Comparison of ENCODE assay signal across 8 cellular contexts in the genomic region with DNA sequence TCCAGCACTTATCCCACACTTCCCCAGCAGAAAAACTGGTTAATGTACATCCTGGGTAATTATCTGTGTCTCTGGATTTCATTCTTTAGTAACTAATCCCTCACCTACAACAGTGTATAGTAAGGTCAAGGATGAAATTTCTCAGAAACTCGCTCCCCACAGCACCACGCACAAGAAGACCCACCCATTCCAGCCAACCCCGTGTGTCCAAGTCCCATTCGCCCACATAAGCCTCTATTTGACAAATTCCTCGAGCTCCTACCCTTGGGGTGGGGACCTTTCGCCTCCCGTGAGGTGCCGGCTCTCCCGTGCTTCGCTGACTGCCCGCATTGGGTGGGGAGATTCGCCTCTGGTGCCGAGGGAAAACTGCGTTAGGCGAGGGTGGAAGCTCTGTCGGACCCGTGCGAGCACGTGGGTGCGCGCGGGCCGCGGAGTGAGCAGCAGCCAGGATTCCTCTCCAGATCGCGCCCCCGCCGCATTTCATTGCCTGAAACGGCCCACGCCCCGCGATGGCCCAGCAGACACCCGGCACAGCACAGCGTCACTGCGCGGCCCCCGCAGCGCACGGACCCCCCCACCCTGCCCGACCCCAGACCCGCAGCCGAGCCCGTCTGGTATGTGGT. TPM values are rescaled to one million over a fixed set of nuclear protein-coding genes. Genes with fewer than 3 reads are reported as not detected.
DNase-seq lines count a peak whose midpoint lies in the region; ATAC-seq and TF ChIP-seq lines count a peak whose summit lies in the region.

No MANE protein-coding gene starts in this region.

- peaks cover 33% of the 10 kb centered on the region for H3K27me3 Mint-ChIP-seq in dendritic cell treated with granulocyte-macrophage colony-stimulating factor and Interleukin-4, amounts not matched to agents 40 ng/mL and 50 ng/mL, for 4 days
- peaks cover 4% of the 10 kb centered on the region for H3K27me3 Mint-ChIP-seq in mesothelial cell of epicardium (ENCODE audit: low read depth)

- no peaks in the 10 kb centered on the region for H3K36me3 ChIP-seq in A673 (ENCODE audit: insufficient read depth, low read length, poor library complexity, severe bottlenecking)

- no peak for TF ChIP-seq CTCF in A673 (conservative IDR thresholded peaks at IDR 0.05; ENCODE audit: low read depth, low read length)
- no peak for TF ChIP-seq CTCF in mesothelial cell of epicardium (IDR thresholded peaks at IDR 0.05; ENCODE audit: unreplicated experiment)

- no peaks in the 10 kb centered on the region for H3K9me3 Mint-ChIP-seq in dendritic cell treated with granulocyte-macrophage colony-stimulating factor and Interleukin-4, amounts not matched to agents 40 ng/mL and 50 ng/mL, for 4 days
- no peaks in the 10 kb centered on the region for H3K9me3 Mint-ChIP-seq in mesothelial cell of epicardium
- no peaks in the 10 kb centered on the region for H3K9me3 Mint-ChIP-seq in stimulated activated effector memory CD8-positive, alpha-beta T cell treated with anti-CD3 and anti-CD28 coated beads, Interleukin-12 subunit alpha, Interleukin-12 subunit beta, amount 100 ng/mL, for 72 hours

- CTCF ChIA-PET in A673 (lab: Charles Lee), result no interaction called here

- peak overlapping the region; percentile 75 for H3K27ac Mint-ChIP-seq in dendritic cell treated with granulocyte-macrophage colony-stimulating factor and Interleukin-4, amounts not matched to agents 40 ng/mL and 50 ng/mL, for 4 days
- peak overlapping the region; percentile 95 for H3K27ac Mint-ChIP-seq in mesothelial cell of epicardium
- peak overlapping the region; percentile 91 for H3K27ac Mint-ChIP-seq in stimulated activated effector memory CD8-positive, alpha-beta T cell treated with anti-CD3 and anti-CD28 coated beads, Interleukin-12 subunit alpha, Interleukin-12 subunit beta, amount 100 ng/mL, for 72 hours

- intact Hi-C loops in A673 (cut with micrococcal nuclease; ENCODE audit: unreplicated experiment), result no loop called here
- intact Hi-C loops in dendritic cell treated with granulocyte-macrophage colony-stimulating factor and Interleukin-4, amounts not matched to agents 40 ng/mL and 50 ng/mL, for 4 days (cut with micrococcal nuclease), result no loop called here

- peak overlapping the region; percentile 89 for H3K4me3 Mint-ChIP-seq in dendritic cell treated with granulocyte-macrophage colony-stimulating factor and Interleukin-4, amounts not matched to agents 40 ng/mL and 50 ng/mL, for 4 days
- peak overlapping the region; percentile 90 for H3K4me3 Mint-ChIP-seq in mesothelial cell of epicardium
- H3K4me3 Mint-ChIP-seq in stimulated activated effector memory CD8-positive, alpha-beta T cell treated with anti-CD3 and anti-CD28 coated beads, Interleukin-12 subunit alpha, Interleukin-12 subunit beta, amount 100 ng/mL, for 72 hours, result peak overlapping the region; percentile 91

- POLR2A ChIA-PET in A673 (lab: Charles Lee; ENCODE audit: low non-redundant PET), result no interaction called here

- BruUV-seq in A673 (replicated peaks; lab: Mats Ljungman, UMichigan), result no TSS peak

- peak overlapping the region; percentile 63 for H3K4me3 ChIP-seq in A673 (ENCODE audit: low read depth, low read length, poor library complexity, severe bottlenecking)

- H3K4me1 Mint-ChIP-seq in dendritic cell treated with granulocyte-macrophage colony-stimulating factor and Interleukin-4, amounts not matched to agents 40 ng/mL and 50 ng/mL, for 4 days (ENCODE audit: low read depth), result peaks cover 14% of the 10 kb centered on the region
- peaks cover 60% of the 10 kb centered on the region for H3K4me1 Mint-ChIP-seq in mesothelial cell of epicardium
- peaks cover 15% of the 10 kb centered on the region for H3K4me1 Mint-ChIP-seq in stimulated activated effector memory CD8-positive, alpha-beta T cell treated with anti-CD3 and anti-CD28 coated beads, Interleukin-12 subunit alpha, Interleukin-12 subunit beta, amount 100 ng/mL, for 72 hours

- no peaks in the 10 kb centered on the region for H3K9me3 ChIP-seq in A673 (ENCODE audit: low read depth, low read length, poor library complexity, severe bottlenecking)

- DNase-seq in A673 (ENCODE audit: low spot score) (peak; percentile 34), mesothelial cell of epicardium (ENCODE audit: low spot score in 2 of 2, unreplicated experiment in 2 of 2) (peak; percentile 29 to 62), NCI-H446 treated with DMSO at 0.1 percent for 48 hours (lab: John Stamatoyannopoulos, UW) (no peak)
- peak; percentile 18 to 56 for DNase-seq in stimulated activated effector memory CD8-positive, alpha-beta T cell treated with anti-CD3 and anti-CD28 coated beads, Interleukin-12 subunit alpha, Interleukin-12 subunit beta, amount 100 ng/mL, for 72 hours (ENCODE audit: low spot score in 2 of 2)

- peaks cover 18% of the 10 kb centered on the region for H3K27me3 ChIP-seq in A673 (replicated peaks; ENCODE audit: insufficient read depth, low read depth, low read length, poor library complexity)

- ATAC-seq in GM19035 (IDR thresholded peaks at IDR 0.05; ENCODE audit: unreplicated experiment) (peak; percentile 5), HG03469 (IDR thresholded peaks at IDR 0.05; ENCODE audit: unreplicated experiment) (peak; percentile 8)
- peak; percentile 26 to 27 for ATAC-seq in activated CD4-positive, CD25-positive, alpha-beta regulatory T cell treated with anti-CD3 and anti-CD28 coated beads, Interleukin-2, amount 50 U/mL, for 24 hours
- peak; percentile 45 for ATAC-seq in stimulated activated effector memory CD8-positive, alpha-beta T cell treated with anti-CD3 and anti-CD28 coated beads, Interleukin-12 subunit alpha, Interleukin-12 subunit beta, amount 100 ng/mL, for 72 hours

- H3K4me1 ChIP-seq in A673 (ENCODE audit: insufficient read depth, low read length, poor library complexity, severe bottlenecking), result peaks cover 3% of the 10 kb centered on the region

- peaks cover 7% of the 10 kb centered on the region for H3K36me3 Mint-ChIP-seq in dendritic cell treated with granulocyte-macrophage colony-stimulating factor and Interleukin-4, amounts not matched to agents 40 ng/mL and 50 ng/mL, for 4 days (ENCODE audit: low read depth)
- no peaks in the 10 kb centered on the region for H3K36me3 Mint-ChIP-seq in mesothelial cell of epicardium
- no peaks in the 10 kb centered on the region for H3K36me3 Mint-ChIP-seq in stimulated activated effector memory CD8-positive, alpha-beta T cell treated with anti-CD3 and anti-CD28 coated beads, Interleukin-12 subunit alpha, Interleukin-12 subunit beta, amount 100 ng/mL, for 72 hours

- H3K27ac ChIP-seq in A673 (ENCODE audit: low read depth, low read length, poor library complexity, severe bottlenecking), result no peak overlapping the region

RNA-seq across cellular contexts. Expression of gene EXPH5, which starts 0.9 kb away (rescaled TPM):
- 0.26 and 0.39 TPM in 2 replicates for total RNA-seq in A673 (2021)
- 27.2 to 30.5 TPM (median 28.2 TPM) in 3 replicates for total RNA-seq in mesothelial cell of epicardium

Comparison
In these comparisons a context has a peak if more than half of its experiments do, and no peak if none do; other contexts are left out.
1. RNA of gene EXPH5, which starts 0.9 kb away (total RNA-seq): 27.2 to 30.5 TPM in mesothelial cell of epicardium; 0.26 to 0.39 TPM in A673; every median in the first group is over 10 times any median in the second.
2. Peak in every context shown above with its lines, with median percentiles within 50 percentile points of each other: ATAC-seq, H3K27ac Mint-ChIP-seq and H3K4me3 Mint-ChIP-seq.